Comparison of ENCODE assay signal across 25 cellular contexts in the genomic region with DNA sequence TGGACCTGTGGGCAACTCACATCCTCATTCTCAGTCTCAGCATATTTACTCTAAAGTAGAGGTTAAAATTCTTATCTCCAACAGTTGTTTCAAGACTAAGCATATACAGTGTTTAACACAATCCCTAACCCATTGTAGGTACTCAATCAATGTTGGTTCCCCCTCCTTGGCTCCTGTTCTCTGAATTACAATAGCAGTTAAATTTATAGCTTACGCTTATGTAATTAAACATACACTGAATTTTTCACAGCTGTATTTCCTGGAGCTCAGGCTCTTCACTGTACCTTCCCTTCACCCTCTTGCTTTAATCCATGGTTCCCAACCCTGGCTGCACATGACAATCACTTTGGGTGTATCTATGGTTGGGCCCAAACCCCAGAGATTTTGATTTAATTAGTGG.
"Had no signal": no experiment of that assay in that cellular context is flagged by ENCODE, and none has a peak within 500 bp of the region (broad histone marks: within the 10 kb centered on the region; RNA-seq: fewer than 3 reads in every experiment).

No MANE protein-coding gene starts in this region.

- H3K4me2 ChIP-seq: smooth muscle cell had no signal

- H3K4me1 Mint-ChIP-seq: immature natural killer cell; mesothelial cell of epicardium; stimulated activated naive CD8-positive, alpha-beta T cell treated with anti-CD3 and anti-CD28 coated beads, Interleukin-15, amount 100 ng/mL, for 72 hours had no signal

- H3K27me3 ChIP-seq: ovary, right atrium auricular region, right lobe of liver, upper lobe of left lung, vagina had no signal

- H3K4me3 ChIP-seq: left ventricle myocardium inferior, lung, ovary, right atrium auricular region, right lobe of liver, smooth muscle cell, tibial nerve, upper lobe of left lung, vagina had no signal

- H3K27ac ChIP-seq: left ventricle myocardium inferior, ovary, right atrium auricular region, right lobe of liver, tibial nerve, upper lobe of left lung, vagina had no signal

- H3K9me3 Mint-ChIP-seq: immature natural killer cell; mesothelial cell of epicardium; natural killer cell treated with Interleukin-12 subunit alpha and Interleukin-12 subunit beta and Interleukin-15 and Interleukin-18, amount 100 ng/mL, for 72 hours; stimulated activated memory B cell treated with anti-CD40 and anti-IgM and Interleukin-4, amounts not matched to agents 10 μg/mL and 1 μg/mL and 100 μg/mL, for 72 hours; stimulated activated naive CD8-positive, alpha-beta T cell treated with anti-CD3 and anti-CD28 coated beads, Interleukin-15, amount 100 ng/mL, for 72 hours had no signal

- H3K4me1 ChIP-seq: left ventricle myocardium inferior, right atrium auricular region, right lobe of liver, tibial nerve, upper lobe of left lung, vagina had no signal

- H3K27me3 Mint-ChIP-seq: stimulated activated memory B cell treated with anti-CD40 and anti-IgM and Interleukin-4, amounts not matched to agents 10 μg/mL and 1 μg/mL and 100 μg/mL, for 72 hours; stimulated activated naive CD8-positive, alpha-beta T cell treated with anti-CD3 and anti-CD28 coated beads, Interleukin-15, amount 100 ng/mL, for 72 hours had no signal

- H3K27ac Mint-ChIP-seq: immature natural killer cell; mesothelial cell of epicardium; naive thymus-derived CD4-positive, alpha-beta T cell; natural killer cell treated with Interleukin-12 subunit alpha and Interleukin-12 subunit beta and Interleukin-15 and Interleukin-18, amount 100 ng/mL, for 72 hours; progenitor cell of endocrine pancreas; stimulated activated memory B cell treated with anti-CD40 and anti-IgM and Interleukin-4, amounts not matched to agents 10 μg/mL and 1 μg/mL and 100 μg/mL, for 72 hours; stimulated activated naive CD8-positive, alpha-beta T cell treated with anti-CD3 and anti-CD28 coated beads, Interleukin-15, amount 100 ng/mL, for 72 hours had no signal

- DNase-seq: hypothalamus; immature natural killer cell; kidney; left ventricle myocardium inferior; mesendoderm; naive thymus-derived CD4-positive, alpha-beta T cell; ovary; right lobe of liver; stimulated activated CD4-positive, alpha-beta T cell treated with anti-CD3 and anti-CD28 coated beads, Interleukin-1b, Interleukin-23, amount 100 ng/mL, for 48 hours; stimulated activated CD4-positive, alpha-beta T cell treated with anti-CD3 and anti-CD28 coated beads, Interleukin-2, amount 100 ng/mL, for 48 hours; stimulated activated CD4-positive, alpha-beta T cell treated with anti-CD3 and anti-CD28 coated beads, Interleukin-4, amount 100 ng/mL, for 4 hours; stimulated activated CD8-positive, alpha-beta memory T cell treated with anti-CD3 and anti-CD28 coated beads, Interleukin-4, amount 100 ng/mL, for 48 hours; stimulated activated naive CD4-positive, alpha-beta T cell treated with Interleukin-2 at 50 U/mL for 16 hours; stimulated activated naive CD8-positive, alpha-beta T cell treated with anti-CD3 and anti-CD28 coated beads, Interleukin-15, amount 100 ng/mL, for 72 hours; substantia nigra; upper lobe of left lung had no signal

- H3K4me3 Mint-ChIP-seq: immature natural killer cell; mesothelial cell of epicardium; naive thymus-derived CD4-positive, alpha-beta T cell; natural killer cell treated with Interleukin-12 subunit alpha and Interleukin-12 subunit beta and Interleukin-15 and Interleukin-18, amount 100 ng/mL, for 72 hours; stimulated activated memory B cell treated with anti-CD40 and anti-IgM and Interleukin-4, amounts not matched to agents 10 μg/mL and 1 μg/mL and 100 μg/mL, for 72 hours; stimulated activated naive CD8-positive, alpha-beta T cell treated with anti-CD3 and anti-CD28 coated beads, Interleukin-15, amount 100 ng/mL, for 72 hours had no signal

- H3K36me3 Mint-ChIP-seq: immature natural killer cell; mesothelial cell of epicardium; naive thymus-derived CD4-positive, alpha-beta T cell; natural killer cell treated with Interleukin-12 subunit alpha and Interleukin-12 subunit beta and Interleukin-15 and Interleukin-18, amount 100 ng/mL, for 72 hours; stimulated activated memory B cell treated with anti-CD40 and anti-IgM and Interleukin-4, amounts not matched to agents 10 μg/mL and 1 μg/mL and 100 μg/mL, for 72 hours had no signal

- H3K36me3 ChIP-seq: left ventricle myocardium inferior, ovary, right atrium auricular region, right lobe of liver, tibial nerve, upper lobe of left lung, vagina had no signal

- H3K9me3 ChIP-seq: left ventricle myocardium inferior, ovary, right atrium auricular region, right lobe of liver, tibial nerve, upper lobe of left lung, vagina had no signal

- ATAC-seq: naive thymus-derived CD4-positive, alpha-beta T cell; natural killer cell treated with Interleukin-12 subunit alpha and Interleukin-12 subunit beta and Interleukin-15 and Interleukin-18, amount 100 ng/mL, for 72 hours; right lobe of liver; stimulated activated naive CD8-positive, alpha-beta T cell treated with anti-CD3 and anti-CD28 coated beads, Interleukin-15, amount 100 ng/mL, for 72 hours had no signal
